Comparison of ENCODE assay signal across 8 cellular contexts in the genomic region with DNA sequence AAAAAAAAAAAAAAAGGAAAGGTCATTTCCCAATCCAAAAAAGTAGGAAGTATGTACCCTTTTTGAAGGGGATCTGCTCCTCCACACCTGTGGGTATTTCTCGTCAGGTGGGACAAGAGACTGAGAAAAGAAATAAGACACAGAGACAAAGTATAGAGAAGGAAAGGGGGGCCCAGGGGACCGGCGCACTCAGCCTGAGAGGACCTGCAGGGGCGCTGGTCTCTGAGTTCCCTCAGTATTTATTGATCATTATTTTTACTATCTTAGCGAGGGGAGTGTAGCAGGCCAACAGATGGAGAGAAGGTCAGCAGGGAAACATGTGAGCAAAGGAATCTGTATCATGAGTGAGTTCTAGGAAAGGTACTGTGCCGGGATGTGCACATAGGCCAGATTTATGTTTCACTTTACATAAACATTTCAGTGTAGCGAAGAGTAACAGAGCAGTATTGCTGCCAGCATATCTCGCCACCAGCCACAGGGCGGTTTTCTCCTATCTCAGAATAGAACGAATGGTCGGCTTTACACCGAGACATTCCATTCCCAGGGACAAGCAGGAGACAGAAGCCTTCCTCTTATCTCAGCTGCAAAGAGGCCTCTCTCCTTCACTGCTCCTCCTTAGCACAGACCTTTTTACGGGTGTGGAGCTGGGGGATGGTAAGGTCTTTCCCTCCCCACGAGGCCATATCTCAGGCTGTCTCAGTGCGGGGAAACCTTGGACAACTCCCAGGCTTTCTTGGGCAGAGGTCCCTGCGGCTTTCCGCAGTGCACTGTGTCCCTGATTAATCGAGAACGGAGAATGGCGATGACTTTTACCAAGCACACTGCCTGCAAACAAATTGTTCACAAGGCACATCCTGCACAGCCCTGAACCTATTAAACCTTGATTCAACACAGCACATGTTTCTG. TPM values are rescaled to one million over a fixed set of nuclear protein-coding genes. Genes with fewer than 3 reads are reported as not detected.
DNase-seq lines count a peak whose midpoint lies in the region; TF ChIP-seq lines count a peak whose summit lies in the region.
"Not testable (repeated sequence)": the region's sequence is repeated elsewhere in the genome, so short reads cannot be mapped to it uniquely, and the experiment has no call there.

No MANE protein-coding gene starts in this region.

- H3K4me3 ChIP-seq in AG04450 (ENCODE audit: low read depth, low read length) (peak overlapping the region; percentile 25; the same call in 1 of the 2 replicates), coronary artery (peak overlapping the region; percentile 52)
- not testable (repeated sequence) for H3K4me3 ChIP-seq in cardiac muscle cell; mesodermal cell (ENCODE audit: extremely low read depth, insufficient read depth, low read length, poor library complexity, severe bottlenecking)

- H3K36me3 ChIP-seq in cardiac muscle cell; mesodermal cell (ENCODE audit: control insufficient read depth, insufficient read depth, low read length): not testable (repeated sequence)

- not testable (repeated sequence) for H3K36me3 Mint-ChIP-seq in progenitor cell of endocrine pancreas (ENCODE audit: insufficient read depth)

- not testable (repeated sequence) for H3K9me3 ChIP-seq in AG04450 (ENCODE audit: control insufficient read depth, insufficient read depth, low read length); cardiac muscle cell (ENCODE audit: low read depth); mesodermal cell (ENCODE audit: control insufficient read depth, low read length)

- TF ChIP-seq CTCF in AG04450 (IDR thresholded peaks at IDR 0.05; ENCODE audit: low read depth, low read length) (peak; percentile 30), cardiac muscle cell (IDR thresholded peaks at IDR 0.05; ENCODE audit: low read depth, low read length) (peak; percentile 22), progenitor cell of endocrine pancreas (IDR thresholded peaks at IDR 0.05; ENCODE audit: unreplicated experiment) (peak; percentile 58)
- TF ChIP-seq CTCF in coronary artery (IDR thresholded peaks at IDR 0.05): not testable (repeated sequence)

- CTCF ChIA-PET in AG04450 (lab: Charles Lee): interaction anchor here (0.6 to 0.7 kb wide), 2 partner anchors 160 to 1109 kb away, joined by 3 to 5 read pairs; no protein-coding TSS in a partner anchor

- POLR2A ChIA-PET in AG04450 (lab: Yijun Ruan, JAX): not testable (repeated sequence)

- H3K27ac ChIP-seq in AG04450 (ENCODE audit: low read depth, low read length) (peak overlapping the region; percentile 47), coronary artery (peak overlapping the region; percentile 14 to 49), cardiac muscle cell (peak overlapping the region; percentile 93), mesodermal cell (ENCODE audit: low read depth, low read length, severe bottlenecking) (peak overlapping the region; percentile 74), substantia nigra (ENCODE audit: low read depth, low read length, poor library complexity, severe bottlenecking) (peak overlapping the region; percentile 38)

- peaks cover 27% of the 10 kb centered on the region for H3K4me1 Mint-ChIP-seq in progenitor cell of endocrine pancreas (ENCODE audit: low read depth)

- not testable (repeated sequence) for H3K9me3 Mint-ChIP-seq in progenitor cell of endocrine pancreas (ENCODE audit: low read depth)

- H3K4me1 ChIP-seq in cardiac muscle cell (ENCODE audit: low read depth) (peaks cover 46% of the 10 kb centered on the region), mesodermal cell (ENCODE audit: control insufficient read depth, insufficient read depth, low read length, poor library complexity, severe bottlenecking) (peaks cover 26% of the 10 kb centered on the region)

- H3K4me3 Mint-ChIP-seq in progenitor cell of endocrine pancreas (ENCODE audit: low read depth): peak overlapping the region; percentile 24

- DNase-seq in AG04450 (ENCODE audit: low read depth, low spot score); coronary artery (ENCODE audit: low spot score); progenitor cell of endocrine pancreas (ENCODE audit: low spot score, unreplicated experiment): not testable (repeated sequence)
- DNase-seq in OCI-M2 (lab: John Stamatoyannopoulos, UW; ENCODE audit: unreplicated experiment) (peak; percentile 14), amniotic epithelial cell (ENCODE audit: low read depth) (peak; percentile 98), cardiac muscle cell (ENCODE audit: low read depth in 1 of 2, low spot score in 1 of 2) (peak; percentile 69 to 86), substantia nigra (lab: John Stamatoyannopoulos, UW) (peak in 1 of 49 donors; percentile 14)

- WGBS in mesodermal cell (ENCODE audit: insufficient coverage in 2 of 2), 2 experiments: 77 to 85% methylated on average over 10 to 11 of the region's 20 CpGs

- H3K27ac Mint-ChIP-seq in progenitor cell of endocrine pancreas: peak overlapping the region; percentile 87

- H3K27me3 ChIP-seq in AG04450 (ENCODE audit: control insufficient read depth, insufficient read depth, low read length); cardiac muscle cell: not testable (repeated sequence)

- H3K27me3 Mint-ChIP-seq in progenitor cell of endocrine pancreas: not testable (repeated sequence)

RNA-seq across cellular contexts. Expression of gene PGAP6, which starts 6.2 kb away (rescaled TPM):
- polyA plus RNA-seq in AG04450 (2011; rRNA removed) (40.8 and 68.0 TPM in 2 replicates), cardiac muscle cell (113 and 142 TPM in 2 replicates)
- polyA minus RNA-seq in AG04450 (2011; rRNA and poly(A)+ RNA removed): 56.0 and 96.7 TPM in 2 replicates
- total RNA-seq in cardiac muscle cell (135 and 167 TPM in 2 replicates), progenitor cell of endocrine pancreas (92.7 and 92.9 TPM in 2 replicates)
- polyA plus RNA-seq in mesodermal cell (2013, experiment 1 of 2): 81.4 TPM
- polyA plus RNA-seq in mesodermal cell (2013, experiment 2 of 2): 64.9 TPM

RNA-seq across cellular contexts. Expression of gene NME4, which starts 9.0 kb away (rescaled TPM):
- polyA plus RNA-seq in AG04450 (2011; rRNA removed) (156 and 198 TPM in 2 replicates), cardiac muscle cell (518 and 664 TPM in 2 replicates)
- polyA minus RNA-seq in AG04450 (2011; rRNA and poly(A)+ RNA removed): 79.2 and 129 TPM in 2 replicates
- total RNA-seq in cardiac muscle cell (352 and 452 TPM in 2 replicates), progenitor cell of endocrine pancreas (151 and 154 TPM in 2 replicates)
- 320 TPM for polyA plus RNA-seq in mesodermal cell (2013, experiment 1 of 2)
- 312 TPM for polyA plus RNA-seq in mesodermal cell (2013, experiment 2 of 2)

RNA-seq across cellular contexts. Expression of gene DECR2, which starts 13.7 kb away (rescaled TPM):
- polyA plus RNA-seq in AG04450 (2011; rRNA removed) (11.6 and 16.0 TPM in 2 replicates), cardiac muscle cell (49.5 and 50.0 TPM in 2 replicates)
- 7.1 and 10.6 TPM in 2 replicates for polyA minus RNA-seq in AG04450 (2011; rRNA and poly(A)+ RNA removed)
- total RNA-seq in cardiac muscle cell (48.7 and 51.5 TPM in 2 replicates), progenitor cell of endocrine pancreas (39.4 and 41.3 TPM in 2 replicates)
- 15.1 TPM for polyA plus RNA-seq in mesodermal cell (2013, experiment 1 of 2)
- polyA plus RNA-seq in mesodermal cell (2013, experiment 2 of 2): 14.9 TPM

RNA-seq across cellular contexts. Expression of gene MRPL28, which starts 17.7 kb away (rescaled TPM):
- polyA plus RNA-seq in AG04450 (2011; rRNA removed) (144 and 157 TPM in 2 replicates), cardiac muscle cell (234 and 290 TPM in 2 replicates)
- 32.7 and 46.2 TPM in 2 replicates for polyA minus RNA-seq in AG04450 (2011; rRNA and poly(A)+ RNA removed)
- total RNA-seq in cardiac muscle cell (242 and 350 TPM in 2 replicates), progenitor cell of endocrine pancreas (82.7 and 85.3 TPM in 2 replicates)
- polyA plus RNA-seq in mesodermal cell (2013, experiment 1 of 2): 82.8 TPM
- polyA plus RNA-seq in mesodermal cell (2013, experiment 2 of 2): 81.9 TPM

RNA-seq across cellular contexts. Expression of gene AXIN1, which starts 35.5 kb away (rescaled TPM):
- polyA plus RNA-seq in AG04450 (2011; rRNA removed): 3.5 and 4.7 TPM in 2 replicates
- 3.9 and 4.3 TPM in 2 replicates for polyA minus RNA-seq in AG04450 (2011; rRNA and poly(A)+ RNA removed)
- 29.1 and 49.7 TPM in 2 replicates for total RNA-seq in cardiac muscle cell
- polyA plus RNA-seq in cardiac muscle cell: 16.5 and 25.4 TPM in 2 replicates
- polyA plus RNA-seq in mesodermal cell (2013, experiment 1 of 2): 20.5 TPM
- 20.3 TPM for polyA plus RNA-seq in mesodermal cell (2013, experiment 2 of 2)
- total RNA-seq in progenitor cell of endocrine pancreas: 33.6 and 34.4 TPM in 2 replicates

Comparison
In these comparisons a context has a peak if more than half of its experiments do, and no peak if none do; other contexts are left out.
1. H3K27ac ChIP-seq: peak in every context shown above with its lines; median percentile 93 in cardiac muscle cell; 74 in mesodermal cell; 47 in AG04450; 38 in substantia nigra; 32 in coronary artery.